28 cellular contexts compared by ENCODE assay signal in genomic region chr7:36906956-36907355, GRCh38.
"Had no signal": no experiment of that assay in that cellular context is flagged by ENCODE, and none has a peak within 500 bp of the region (broad histone marks: within the 10 kb centered on the region; RNA-seq: fewer than 3 reads in every experiment).

No MANE protein-coding gene starts in this region.

- H3K27me3 Mint-ChIP-seq: activated B cell treated with CpG ODN at 0.5 μM for 24 hours; activated CD4-positive, alpha-beta memory T cell treated with anti-CD3 and anti-CD28 coated beads for 36 hours; activated CD4-positive, alpha-beta T cell treated with anti-CD3 and anti-CD28 coated beads, Interleukin-2, amount 10 ng/mL, durations not matched to agents 24 days and 14 days; activated naive CD8-positive, alpha-beta T cell treated with anti-CD3 and anti-CD28 coated beads, Interleukin-2, amount 50 U/mL, for 24 hours; T-cell had no signal

- H3K4me3 ChIP-seq: ascending aorta, K562, Peyer's patch, SK-N-MC had no signal

- H3K4me1 ChIP-seq: ascending aorta, Peyer's patch had no signal

- H3K4me1 Mint-ChIP-seq: activated B cell treated with CpG ODN at 0.5 μM for 24 hours; activated naive CD8-positive, alpha-beta T cell treated with anti-CD3 and anti-CD28 coated beads, Interleukin-2, amount 50 U/mL, for 24 hours had no signal

- H3K9me3 Mint-ChIP-seq: activated B cell treated with CpG ODN at 0.5 μM for 24 hours; activated CD4-positive, alpha-beta memory T cell treated with anti-CD3 and anti-CD28 coated beads for 36 hours; activated naive CD8-positive, alpha-beta T cell treated with anti-CD3 and anti-CD28 coated beads, Interleukin-2, amount 50 U/mL, for 24 hours; activated T-cell treated with anti-CD3 and anti-CD28 coated beads, Interleukin-2, amount 50 U/mL, for 4 hours; brain had no signal

- ATAC-seq: activated naive CD4-positive, alpha-beta T cell treated with anti-CD3 and anti-CD28 coated beads, Interleukin-2, amount 50 U/mL, for 72 hours; activated naive CD8-positive, alpha-beta T cell treated with anti-CD3 and anti-CD28 coated beads, Interleukin-2, amount 50 U/mL, for 24 hours; activated T-cell treated with anti-CD3 and anti-CD28 coated beads, Interleukin-2, amount 50 U/mL, for 4 hours; K562; T-cell had no signal

- H3K27ac Mint-ChIP-seq: activated B cell treated with CpG ODN at 0.5 μM for 24 hours; activated CD4-positive, alpha-beta memory T cell treated with anti-CD3 and anti-CD28 coated beads for 36 hours; activated CD4-positive, alpha-beta T cell treated with anti-CD3 and anti-CD28 coated beads, Interleukin-2, amount 10 ng/mL, durations not matched to agents 24 days and 14 days; activated naive CD8-positive, alpha-beta T cell treated with anti-CD3 and anti-CD28 coated beads, Interleukin-2, amount 50 U/mL, for 24 hours; T-cell had no signal

- H3K4me3 Mint-ChIP-seq: activated B cell treated with CpG ODN at 0.5 μM for 24 hours; activated CD4-positive, alpha-beta memory T cell treated with anti-CD3 and anti-CD28 coated beads for 36 hours; activated CD4-positive, alpha-beta T cell treated with anti-CD3 and anti-CD28 coated beads, Interleukin-2, amount 10 ng/mL, durations not matched to agents 24 days and 14 days; activated naive CD8-positive, alpha-beta T cell treated with anti-CD3 and anti-CD28 coated beads, Interleukin-2, amount 50 U/mL, for 24 hours; activated T-cell treated with anti-CD3 and anti-CD28 coated beads, Interleukin-2, amount 50 U/mL, for 4 hours; brain; T-cell had no signal

- H3K36me3 Mint-ChIP-seq: brain had no signal

- H3K36me3 ChIP-seq: ascending aorta, Peyer's patch had no signal

- H3K27me3 ChIP-seq: ascending aorta, Peyer's patch had no signal

- H3K9me3 ChIP-seq: ascending aorta, Peyer's patch had no signal

- H3K27ac ChIP-seq: ascending aorta, Peyer's patch, RWPE1, SK-N-MC had no signal

- DNase-seq: activated B cell treated with CpG ODN at 0.5 μM for 24 hours; activated CD4-positive, alpha-beta memory T cell treated with anti-CD3 and anti-CD28 coated beads for 36 hours; activated CD4-positive, alpha-beta T cell treated with anti-CD3 and anti-CD28 coated beads for 1 hour; activated CD4-positive, alpha-beta T cell treated with anti-CD3 and anti-CD28 coated beads, Interleukin-2, amount 10 ng/mL, durations not matched to agents 24 days and 14 days; activated CD8-positive, alpha-beta memory T cell treated with anti-CD3 and anti-CD28 coated beads for 24 hours; activated effector memory CD4-positive, alpha-beta T cell treated with anti-CD3 and anti-CD28 coated beads, Interleukin-2, amount 50 U/mL, for 16 hours; activated naive CD4-positive, alpha-beta T cell treated with Interleukin-2 at 50 U/mL for 16 hours; activated naive CD8-positive, alpha-beta T cell treated with anti-CD3 and anti-CD28 coated beads, Interleukin-2, amount 50 U/mL, for 24 hours; activated T-cell treated with anti-CD3 and anti-CD28 coated beads, Interleukin-2, amount 50 U/mL, for 4 hours; amniotic stem cell; Karpas-422; MM.1S; NCI-H1105; NCI-H1436; NCI-H1694 treated with DMSO at 0.1 percent for 48 hours; NCI-H2029 treated with DMSO at 0.1 percent for 48 hours; NCI-H524 treated with DMSO at 0.1 percent for 48 hours; Peyer's patch; SIG-M5; T-cell; T-helper 2 cell; T1000 had no signal
